ENCODE assay signal across 2 cellular contexts in the genomic region with DNA sequence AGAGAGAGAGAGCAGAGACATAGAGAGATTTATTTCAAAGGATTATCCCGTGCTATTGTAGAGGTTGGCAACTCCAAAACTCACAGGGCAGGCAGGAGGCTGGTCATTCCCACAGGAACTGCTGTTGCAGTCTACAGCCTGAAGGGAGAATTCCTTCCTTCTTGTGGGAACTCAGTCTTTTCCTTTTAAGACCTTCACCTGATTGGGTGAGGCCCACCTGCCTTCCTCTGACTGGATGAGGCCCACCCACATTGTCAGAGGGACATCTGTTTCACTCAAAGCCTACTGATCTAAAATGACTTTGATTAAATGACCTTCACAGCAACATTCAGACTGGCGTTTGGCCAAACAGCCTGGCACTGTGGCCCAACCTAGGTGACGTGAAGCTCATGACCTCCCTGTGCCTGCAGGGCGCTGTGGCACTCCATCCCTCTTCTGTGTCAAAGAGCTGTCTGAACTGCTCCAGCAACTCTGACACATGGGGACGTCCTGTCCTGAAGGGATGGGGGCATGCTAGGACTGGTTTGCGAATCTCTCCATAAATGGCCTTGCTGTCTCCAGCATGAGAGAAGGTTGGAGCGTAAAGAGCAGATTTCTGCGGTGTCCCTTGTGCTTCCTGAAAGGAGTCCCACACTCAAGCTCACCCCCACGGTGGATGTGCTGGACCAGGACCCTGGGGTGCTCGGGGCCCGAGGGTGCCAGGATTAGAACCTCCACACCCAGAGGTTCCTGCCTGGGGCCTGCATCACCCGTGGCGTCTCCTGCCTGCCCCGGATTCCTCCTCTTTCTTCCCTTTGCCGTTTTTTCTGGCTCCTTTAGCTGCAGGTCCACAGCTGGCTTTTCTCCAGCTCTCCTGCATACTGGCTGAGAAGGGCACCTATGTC.
A peak's percentile ranks its signal among the peaks of the same experiment; 100 is the strongest.
TF ChIP-seq lines count a peak whose summit lies in the region.

No MANE protein-coding gene starts in this region.

TF ChIP-seq in HCT116, 20 proteins besides CTCF, POLR2A, EP300 and RAD21:
- TF ChIP-seq ELF1 (IDR thresholded peaks at IDR 0.05; ENCODE audit: borderline replicate concordance, low read depth) (no peak), SP1 (IDR thresholded peaks at IDR 0.05; ENCODE audit: low read depth) (no peak), POLR2AphosphoS5 (IDR thresholded peaks at IDR 0.05; ENCODE audit: low read depth, low read length) (no peak), JUND (IDR thresholded peaks at IDR 0.05) (no peak), EZH2phosphoT487 (IDR thresholded peaks at IDR 0.05; ENCODE audit: borderline replicate concordance) (no peak), YY1 (IDR thresholded peaks at IDR 0.05; ENCODE audit: extremely low read depth, insufficient replicate concordance, low read depth, low read length) (no peak), ZFX (IDR thresholded peaks at IDR 0.05) (no peak), EZH2 (IDR thresholded peaks at IDR 0.05) (no peak)
- TF ChIP-seq, protein P1, sequence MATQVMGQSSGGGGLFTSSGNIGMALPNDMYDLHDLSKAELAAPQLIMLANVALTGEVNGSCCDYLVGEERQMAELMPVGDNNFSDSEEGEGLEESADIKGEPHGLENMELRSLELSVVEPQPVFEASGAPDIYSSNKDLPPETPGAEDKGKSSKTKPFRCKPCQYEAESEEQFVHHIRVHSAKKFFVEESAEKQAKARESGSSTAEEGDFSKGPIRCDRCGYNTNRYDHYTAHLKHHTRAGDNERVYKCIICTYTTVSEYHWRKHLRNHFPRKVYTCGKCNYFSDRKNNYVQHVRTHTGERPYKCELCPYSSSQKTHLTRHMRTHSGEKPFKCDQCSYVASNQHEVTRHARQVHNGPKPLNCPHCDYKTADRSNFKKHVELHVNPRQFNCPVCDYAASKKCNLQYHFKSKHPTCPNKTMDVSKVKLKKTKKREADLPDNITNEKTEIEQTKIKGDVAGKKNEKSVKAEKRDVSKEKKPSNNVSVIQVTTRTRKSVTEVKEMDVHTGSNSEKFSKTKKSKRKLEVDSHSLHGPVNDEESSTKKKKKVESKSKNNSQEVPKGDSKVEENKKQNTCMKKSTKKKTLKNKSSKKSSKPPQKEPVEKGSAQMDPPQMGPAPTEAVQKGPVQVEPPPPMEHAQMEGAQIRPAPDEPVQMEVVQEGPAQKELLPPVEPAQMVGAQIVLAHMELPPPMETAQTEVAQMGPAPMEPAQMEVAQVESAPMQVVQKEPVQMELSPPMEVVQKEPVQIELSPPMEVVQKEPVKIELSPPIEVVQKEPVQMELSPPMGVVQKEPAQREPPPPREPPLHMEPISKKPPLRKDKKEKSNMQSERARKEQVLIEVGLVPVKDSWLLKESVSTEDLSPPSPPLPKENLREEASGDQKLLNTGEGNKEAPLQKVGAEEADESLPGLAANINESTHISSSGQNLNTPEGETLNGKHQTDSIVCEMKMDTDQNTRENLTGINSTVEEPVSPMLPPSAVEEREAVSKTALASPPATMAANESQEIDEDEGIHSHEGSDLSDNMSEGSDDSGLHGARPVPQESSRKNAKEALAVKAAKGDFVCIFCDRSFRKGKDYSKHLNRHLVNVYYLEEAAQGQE (IDR thresholded peaks at IDR 0.05; ENCODE audit: low read depth) = no peak
TF ChIP-seq in HCT116: peak in this region for 0.

TF ChIP-seq in H1, 55 proteins besides CTCF, POLR2A, EP300 and RAD21:
- TF ChIP-seq TBP (IDR thresholded peaks at IDR 0.05; ENCODE audit: low read depth, low read length) = no peak
- peak in 1 of 2 experiments; percentile 88; a peak in 2 of 4 replicates for TF ChIP-seq HDAC2 (IDR thresholded peaks at IDR 0.05; ENCODE audit: borderline replicate concordance in 1 of 2, low read depth in 2 of 2, low read length in 2 of 2)
- TF ChIP-seq RNF2 (IDR thresholded peaks at IDR 0.05; ENCODE audit: borderline replicate concordance, low read depth, low read length, missing control alignments, poor library complexity, severe bottlenecking) = no peak
- TF ChIP-seq KDM1A (IDR thresholded peaks at IDR 0.05; ENCODE audit: borderline replicate concordance, low read length) = peak; percentile 98
